Comparison of ENCODE assay signal across 8 cellular contexts in genomic region chr3:136862953-136863352, GRCh38. TPM values are rescaled to one million over a fixed set of nuclear protein-coding genes. Genes with fewer than 3 reads are reported as not detected.
DNase-seq lines count a peak whose midpoint lies in the region; ATAC-seq and TF ChIP-seq lines count a peak whose summit lies in the region.

No MANE protein-coding gene starts in this region.

- peak overlapping the region; percentile 82 for H3K27ac ChIP-seq in osteoblast (ENCODE audit: low read depth, low read length)

- intact Hi-C loops in Caco-2 (cut with micrococcal nuclease; ENCODE audit: unreplicated experiment), result loop anchor here (1.0 kb wide), 3 partner anchors 92 to 151 kb away; partner anchors contain the start of gene STAG1

- H3K9ac ChIP-seq in endocrine pancreas (ENCODE audit: control insufficient read depth, insufficient read depth, low read length), result peak overlapping the region; percentile 88

- H3K9me3 ChIP-seq in Caco-2, result no peaks in the 10 kb centered on the region
- no peaks in the 10 kb centered on the region for H3K9me3 ChIP-seq in endocrine pancreas (ENCODE audit: control insufficient read depth, low read length)
- H3K9me3 ChIP-seq in osteoblast (ENCODE audit: low read depth, low read length), result no peaks in the 10 kb centered on the region

- ATAC-seq in HG03469 (IDR thresholded peaks at IDR 0.05; ENCODE audit: unreplicated experiment) (no peak), GM18519 (IDR thresholded peaks at IDR 0.05; ENCODE audit: low FRiP score, unreplicated experiment) (no peak)

- peaks cover 57% of the 10 kb centered on the region for H3K36me3 Mint-ChIP-seq in Caco-2 (ENCODE audit: insufficient read depth, unreplicated experiment)

- H3K27me3 Mint-ChIP-seq in Caco-2 (ENCODE audit: insufficient read depth, unreplicated experiment), result no peaks in the 10 kb centered on the region

- H4K20me1 ChIP-seq in osteoblast (ENCODE audit: insufficient read depth, low read length), result peaks cover 6% of the 10 kb centered on the region

- CTCF ChIA-PET in Caco-2 (lab: Charles Lee), result interaction anchor here (2.2 kb wide), 1 partner anchor 151 kb away, joined by 11 read pairs; no protein-coding TSS in a partner anchor

- H3K4me1 ChIP-seq in Caco-2 (peaks cover 21% of the 10 kb centered on the region), endocrine pancreas (ENCODE audit: control insufficient read depth, insufficient read depth, low read length) (peaks cover 6% of the 10 kb centered on the region), osteoblast (ENCODE audit: insufficient read depth, low read length) (peaks cover 19% of the 10 kb centered on the region)

- H3K4me2 ChIP-seq in osteoblast (ENCODE audit: insufficient read depth, low read length), result peak overlapping the region; percentile 99

- H3K4me3 ChIP-seq in Caco-2 (ENCODE audit: low read depth, low read length) (peak overlapping the region; percentile 95), NB4 (ENCODE audit: low read depth, low read length) (peak overlapping the region; percentile 88), endocrine pancreas (ENCODE audit: control insufficient read depth, insufficient read depth, low read length) (peak overlapping the region; percentile 99), osteoblast (ENCODE audit: insufficient read depth, low read length) (peak overlapping the region; percentile 94)

- peak overlapping the region; percentile 97 for H2AFZ ChIP-seq in osteoblast (ENCODE audit: low read length)

- TF ChIP-seq CTCF in Caco-2 (IDR thresholded peaks at IDR 0.05; ENCODE audit: insufficient read depth in 1 of 2, low read depth in 1 of 2, low read length in 1 of 2, severe bottlenecking in 1 of 2, unreplicated experiment in 1 of 2), result no peak
- no peak for TF ChIP-seq CTCF in NB4 (IDR thresholded peaks at IDR 0.05; ENCODE audit: low read depth, low read length)
- no peak for TF ChIP-seq CTCF in osteoblast (IDR thresholded peaks at IDR 0.05; ENCODE audit: extremely low read depth, low read depth, low read length)

- no peak for DNase-seq in Caco-2
- no peak for DNase-seq in NB4 (ENCODE audit: low read depth)
- no peak for DNase-seq in osteoblast (ENCODE audit: insufficient read length, low spot score, missing footprints)
- DNase-seq in SKM-1 (lab: John Stamatoyannopoulos, UW; ENCODE audit: unreplicated experiment), result no peak
- DNase-seq in activated CD4-positive, alpha-beta T cell treated with anti-CD3 and anti-CD28 coated beads for 48 hours, result no peak

- no TSS peak for BruUV-seq in Caco-2 (replicated peaks; lab: Mats Ljungman, UMichigan)

- TF ChIP-seq POLR2A in NB4 (IDR thresholded peaks at IDR 0.05; ENCODE audit: extremely low read depth, insufficient read length), result no peak

- H3K4me1 Mint-ChIP-seq in Caco-2 (ENCODE audit: low read depth, unreplicated experiment), result peaks cover 27% of the 10 kb centered on the region

- POLR2A ChIA-PET in Caco-2 (lab: Charles Lee), result interaction anchor here (0.6 kb wide), 1 partner anchor 42 kb away, joined by 4 read pairs; no protein-coding TSS in a partner anchor

- H3K4me3 Mint-ChIP-seq in Caco-2 (ENCODE audit: unreplicated experiment), result peak overlapping the region; percentile 94

- no peaks in the 10 kb centered on the region for H3K9me3 Mint-ChIP-seq in Caco-2 (ENCODE audit: unreplicated experiment)

- H3K36me3 ChIP-seq in Caco-2 (ENCODE audit: control insufficient read depth, insufficient read depth, low read length), result no peaks in the 10 kb centered on the region
- no peaks in the 10 kb centered on the region for H3K36me3 ChIP-seq in endocrine pancreas (ENCODE audit: control insufficient read depth, insufficient read depth, low read length)
- H3K36me3 ChIP-seq in osteoblast (ENCODE audit: insufficient read depth, low read length), result no peaks in the 10 kb centered on the region

- no peaks in the 10 kb centered on the region for H3K27me3 ChIP-seq in Caco-2 (replicated peaks; ENCODE audit: control insufficient read depth, insufficient read depth, low read length)
- H3K27me3 ChIP-seq in endocrine pancreas (ENCODE audit: control insufficient read depth, insufficient read depth, low read length), result no peaks in the 10 kb centered on the region
- H3K27me3 ChIP-seq in osteoblast (ENCODE audit: insufficient read depth, low read length), result no peaks in the 10 kb centered on the region

- H3K79me2 ChIP-seq in osteoblast (ENCODE audit: insufficient read depth, low read length), result peaks cover 56% of the 10 kb centered on the region

- peak overlapping the region; percentile 94 for H3K27ac Mint-ChIP-seq in Caco-2 (ENCODE audit: unreplicated experiment)

RNA-seq across cellular contexts. Expression of gene NCK1, which starts 0.9 kb away (rescaled TPM):
- total RNA-seq in Caco-2 (2022) (37.3 and 41.2 TPM in 2 replicates), osteoblast (41.6 and 42.4 TPM in 2 replicates)

RNA-seq across cellular contexts. Expression of gene SLC35G2, which starts 44.0 kb away (rescaled TPM):
- 3.8 and 4.2 TPM in 2 replicates for total RNA-seq in Caco-2 (2022)
- 8.0 and 9.7 TPM in 2 replicates for total RNA-seq in osteoblast
